In genomic region chr10:17984056-17984455, GRCh38 we compare ENCODE assay signal across 10 cellular contexts. TPM values are rescaled to one million over a fixed set of nuclear protein-coding genes. Genes with fewer than 3 reads are reported as not detected.
DNase-seq lines count a peak whose midpoint lies in the region; ATAC-seq and TF ChIP-seq lines count a peak whose summit lies in the region.
"Had no signal": no experiment of that assay in that cellular context is flagged by ENCODE, and none has a peak within 500 bp of the region (broad histone marks: within the 10 kb centered on the region; RNA-seq: fewer than 3 reads in every experiment).

No MANE protein-coding gene starts in this region.

- H3K36me3 ChIP-seq in BE2C: no peaks in the 10 kb centered on the region
- H3K36me3 ChIP-seq: neutrophil had no signal

- H3K4me3 ChIP-seq in retinal pigment epithelial cell (ENCODE audit: low read length) (no peak overlapping the region), BE2C (ENCODE audit: low read depth, low read length) (no peak overlapping the region)

- H3K4me1 ChIP-seq in BE2C: no peaks in the 10 kb centered on the region

- TF ChIP-seq CTCF in retinal pigment epithelial cell (conservative IDR thresholded peaks at IDR 0.05; ENCODE audit: low read depth, low read length) (no peak), BE2C (IDR thresholded peaks at IDR 0.05; ENCODE audit: low read depth, low read length) (no peak)

- H3K9me3 ChIP-seq in BE2C: no peaks in the 10 kb centered on the region
- H3K9me3 ChIP-seq: neutrophil had no signal

- peaks cover 4% of the 10 kb centered on the region for H3K27me3 ChIP-seq in BE2C
- H3K27me3 ChIP-seq: neutrophil had no signal

- peak; percentile 72 for DNase-seq in NOMO-1 treated with dmso at 0.1 percent for 144 hours (lab: John Stamatoyannopoulos, UW; ENCODE audit: unreplicated experiment)
- DNase-seq in retinal pigment epithelial cell (ENCODE audit: low read depth): peak; percentile 95
- no peak for DNase-seq in NK-92 (lab: John Stamatoyannopoulos, UW; ENCODE audit: unreplicated experiment)
- DNase-seq in NCI-H146 (lab: John Stamatoyannopoulos, UW): no peak
- no peak for DNase-seq in BE2C
- DNase-seq in NCI-H1105 treated with DMSO at 0.1 percent for 48 hours (lab: John Stamatoyannopoulos, UW): no peak
- DNase-seq: NCI-H526 treated with DMSO at 0.1 percent for 48 hours had no signal

- ATAC-seq in GM19043 (IDR thresholded peaks at IDR 0.05; ENCODE audit: low read depth, unreplicated experiment) (peak; percentile 74), HG02938 (IDR thresholded peaks at IDR 0.05; ENCODE audit: unreplicated experiment) (peak; percentile 90)

RNA-seq across cellular contexts. Expression of gene SLC39A12, which starts 32.3 kb away (rescaled TPM):
- not detected for polyA plus RNA-seq in BE2C (2012; ENCODE audit: insufficient read depth, insufficient read length, low read depth)

Comparison
In these comparisons a context has a peak if more than half of its experiments do, and no peak if none do; other contexts are left out.
1. DNase-seq: peak in NOMO-1 treated with dmso at 0.1 percent for 144 hours (single experiment) and retinal pigment epithelial cell (single experiment); none in NK-92 (single experiment), NCI-H146 (single experiment), BE2C (single experiment) and NCI-H1105 treated with DMSO at 0.1 percent for 48 hours (single experiment).